8 cellular contexts compared by ENCODE assay signal in genomic region chr2:231222318-231223000, GRCh38. TPM values are rescaled to one million over a fixed set of nuclear protein-coding genes. Genes with fewer than 3 reads are reported as not detected.
DNase-seq lines count a peak whose midpoint lies in the region; ATAC-seq and TF ChIP-seq lines count a peak whose summit lies in the region.

No MANE protein-coding gene starts in this region.

- peak overlapping the region; percentile 59 to 77 for H3K27ac ChIP-seq in coronary artery
- H3K27ac ChIP-seq in temporal lobe (ENCODE audit: low read depth, low read length) = peak overlapping the region; percentile 5

- peak; percentile 79 for ATAC-seq in GM19025 (IDR thresholded peaks at IDR 0.05; ENCODE audit: low read depth, unreplicated experiment)
- peak; percentile 72 for ATAC-seq in HG03066 (IDR thresholded peaks at IDR 0.05; ENCODE audit: low read depth, unreplicated experiment)

- no peak for TF ChIP-seq CTCF in coronary artery (IDR thresholded peaks at IDR 0.05)

- H3K4me3 ChIP-seq in coronary artery = no peak overlapping the region

- DNase-seq in coronary artery (ENCODE audit: low spot score) (no peak), HuH-7.5 (ENCODE audit: low spot score) (no peak), NCI-H1436 (lab: John Stamatoyannopoulos, UW) (no peak), NCI-H2107 treated with DMSO at 0.1 percent for 48 hours (lab: John Stamatoyannopoulos, UW; ENCODE audit: unreplicated experiment) (no peak), germinal center (ENCODE audit: low spot score) (no peak)

RNA-seq across cellular contexts. Expression of gene ARMC9, which starts 24.0 kb away (rescaled TPM):
- total RNA-seq in temporal lobe = 10.1 TPM
